ENCODE assay signal across 22 cellular contexts in the genomic region with DNA sequence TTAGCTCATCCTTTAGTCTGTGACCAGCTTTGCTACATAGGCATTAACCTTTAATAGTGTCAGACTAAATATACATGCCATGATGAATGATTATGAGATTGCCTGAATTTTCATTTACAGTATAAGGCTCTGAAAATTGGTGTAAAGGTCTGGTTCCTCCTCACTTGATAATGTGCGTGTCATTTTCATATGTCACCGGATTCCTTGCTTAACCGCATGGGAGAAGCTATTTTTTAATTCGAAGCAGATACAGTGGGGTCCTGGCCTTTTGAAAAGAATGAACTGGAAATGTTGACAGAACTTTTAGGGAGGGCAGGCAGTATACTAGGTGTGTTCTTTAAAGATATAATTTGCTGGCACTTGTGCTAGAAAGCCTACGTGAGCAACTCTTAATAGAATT.
DNase-seq lines count a peak whose midpoint lies in the region; ATAC-seq, FAIRE-seq and TF ChIP-seq lines count a peak whose summit lies in the region.
"Had no signal": no experiment of that assay in that cellular context is flagged by ENCODE, and none has a peak within 500 bp of the region (broad histone marks: within the 10 kb centered on the region; RNA-seq: fewer than 3 reads in every experiment).

No MANE protein-coding gene starts in this region.

- RAD21 ChIA-PET in HCT116 (lab: Charles Lee; ENCODE audit: low non-redundant PET in 1 of 2, low total read pairs in 2 of 2, uncharacterized antibody in 2 of 2, unreplicated experiment in 2 of 2) (no interaction called here), GM12878 (lab: Charles Lee; ENCODE audit: unreplicated experiment) (no interaction called here)

- no peak for TF ChIP-seq EP300 in GM12878 (IDR thresholded peaks at IDR 0.05; ENCODE audit: borderline replicate concordance in 1 of 2, control insufficient read depth in 1 of 2, low read depth in 2 of 2, low read length in 2 of 2)

- H3K4me3 ChIP-seq in HCT116 (replicated peaks in 1 of 2; ENCODE audit: low read depth in 1 of 2, low read length in 2 of 2) (no peak overlapping the region), GM12878 (no peak overlapping the region), mucosa of descending colon (no peak overlapping the region), thyroid gland (replicated peaks in 1 of 3) (no peak overlapping the region), heart right ventricle (no peak overlapping the region)
- H3K4me3 ChIP-seq: thoracic aorta had no signal

- TF ChIP-seq RAD21 in HCT116 (IDR thresholded peaks at IDR 0.05; ENCODE audit: low read depth) (no peak), GM12878 (IDR thresholded peaks at IDR 0.05; ENCODE audit: insufficient read depth, low read depth, low read length) (no peak)

- peak; percentile 30 for DNase-seq in AG09319 (ENCODE audit: extremely low read depth, low read depth)
- no peak for DNase-seq in HCT116 (ENCODE audit: low read depth, low spot score)
- no peak for DNase-seq in GM12878 (ENCODE audit: low read depth, low spot score)
- DNase-seq in mucosa of descending colon = no peak
- DNase-seq in NCI-H146 treated with DMSO at 0.1 percent for 48 hours (lab: John Stamatoyannopoulos, UW; ENCODE audit: unreplicated experiment) = no peak
- DNase-seq in thyroid gland = no peak
- DNase-seq in CD1c-positive myeloid dendritic cell (ENCODE audit: extremely low spot score) = no peak
- no peak for DNase-seq in heart right ventricle
- DNase-seq: activated CD8-positive, alpha-beta T cell treated with anti-CD3 and anti-CD28 coated beads, Interleukin-2, amount 10 ng/mL, durations not matched to agents 7 days and 5 days; activated naive CD8-positive, alpha-beta T cell treated with anti-CD3 and anti-CD28 coated beads for 36 hours; central memory CD4-positive, alpha-beta T cell; H7; NCI-H1436; NCI-H446 treated with DMSO at 0.1 percent for 48 hours; SK-N-SH; T-helper 17 cell had no signal

- H3K4me2 ChIP-seq in HCT116 (ENCODE audit: low read length) (peak overlapping the region; percentile 42; the same call in 1 of the 2 replicates), GM12878 (ENCODE audit: control insufficient read depth, insufficient read depth) (no peak overlapping the region)
- H3K4me2 ChIP-seq: KMS-11, SK-N-SH had no signal

- in situ Hi-C loops in GM12878 (cut with MboI) = no loop called here

- no peaks in the 10 kb centered on the region for H3K36me3 ChIP-seq in HCT116 (ENCODE audit: control insufficient read depth in 1 of 2, insufficient read depth in 2 of 2, low read length in 2 of 2)
- H3K36me3 ChIP-seq in GM12878 (ENCODE audit: control insufficient read depth in 2 of 2, insufficient read depth in 2 of 2, low read length in 1 of 2) = peaks cover 0 to 6% of the 10 kb centered on the region in 2 experiments; a peak in 3 of 4 replicates
- no peaks in the 10 kb centered on the region for H3K36me3 ChIP-seq in mucosa of descending colon (ENCODE audit: low read depth)
- H3K36me3 ChIP-seq in thyroid gland = no peaks in the 10 kb centered on the region
- peaks cover 0 to 26% (median 11%) of the 10 kb centered on the region in 9 donors for H3K36me3 ChIP-seq in heart right ventricle

- CTCF ChIA-PET in HCT116 (lab: Charles Lee) (no interaction called here), GM12878 (lab: Yijun Ruan, JAX) (interaction anchor here (0.9 to 1.0 kb wide), 2 partner anchors 12 to 60 kb away, joined by 3 read pairs; no protein-coding TSS in a partner anchor)

- H3K79me2 ChIP-seq in HCT116 (ENCODE audit: insufficient read depth, low read length) (no peaks in the 10 kb centered on the region), GM12878 (ENCODE audit: control insufficient read depth, insufficient read depth, low read length) (no peaks in the 10 kb centered on the region)

- H3K4me1 ChIP-seq in HCT116 (ENCODE audit: control insufficient read depth in 1 of 2, insufficient read depth in 2 of 2, low read length in 2 of 2) (peaks cover 52 to 81% of the 10 kb centered on the region in 2 experiments), GM12878 (ENCODE audit: control insufficient read depth, insufficient read depth, low read length) (no peaks in the 10 kb centered on the region), mucosa of descending colon (ENCODE audit: low read depth) (peaks cover 34% of the 10 kb centered on the region), thyroid gland (no peaks in the 10 kb centered on the region), heart right ventricle (peaks cover 0 to 20% (median 8%) of the 10 kb centered on the region in 9 donors)

- POLR2A ChIA-PET in HCT116 (lab: Charles Lee) (no interaction called here), GM12878 (lab: Charles Lee) (no interaction called here)

- H3K27me3 ChIP-seq in HCT116 (ENCODE audit: insufficient read depth, low read length) (no peaks in the 10 kb centered on the region), GM12878 (replicated peaks in 1 of 2; ENCODE audit: control insufficient read depth in 2 of 2, insufficient read depth in 2 of 2, low read length in 1 of 2) (no peaks in the 10 kb centered on the region), thyroid gland (no peaks in the 10 kb centered on the region), heart right ventricle (no peaks in the 10 kb centered on the region)

- H4K20me1 ChIP-seq in HCT116 (ENCODE audit: insufficient read depth) (no peaks in the 10 kb centered on the region), GM12878 (ENCODE audit: control insufficient read depth, insufficient read depth) (no peaks in the 10 kb centered on the region)

- H2AFZ ChIP-seq in HCT116 (ENCODE audit: low read depth, low read length, poor library complexity, severe bottlenecking) (no peak overlapping the region), GM12878 (ENCODE audit: control insufficient read depth, low read depth, low read length) (no peak overlapping the region)

- FAIRE-seq in GM12878 (lab: Jason Lieb, UNC) = peak; percentile 18
- FAIRE-seq: A204.1, astrocyte, keratinocyte had no signal

- TF ChIP-seq CTCF in AG09319 (IDR thresholded peaks at IDR 0.05; ENCODE audit: low read depth, low read length) = no peak
- TF ChIP-seq CTCF in HCT116 (IDR thresholded peaks at IDR 0.05 in 2 of 3, conservative IDR thresholded peaks at IDR 0.05 in 1 of 3; ENCODE audit: borderline replicate concordance in 1 of 3, insufficient read depth in 1 of 3, low read depth in 2 of 3, low read length in 2 of 3) = no peak
- no peak for TF ChIP-seq CTCF in GM12878 (IDR thresholded peaks at IDR 0.05 in 2 of 3, conservative IDR thresholded peaks at IDR 0.05 in 1 of 3; ENCODE audit: control insufficient read depth in 2 of 3, extremely low read depth in 1 of 3, insufficient read depth in 1 of 3, low read depth in 3 of 3, low read length in 3 of 3)
- TF ChIP-seq CTCF in mucosa of descending colon (IDR thresholded peaks at IDR 0.05) = no peak
- TF ChIP-seq CTCF in thyroid gland (IDR thresholded peaks at IDR 0.05) = no peak
- TF ChIP-seq CTCF in heart right ventricle (IDR thresholded peaks at IDR 0.05) = no peak

- H3K9ac ChIP-seq in HCT116 (ENCODE audit: low read length) (no peak overlapping the region), GM12878 (ENCODE audit: control insufficient read depth, insufficient read depth, low read length) (no peak overlapping the region)
- H3K9ac ChIP-seq: KMS-11, SK-N-SH had no signal

- ATAC-seq in HCT116 (no peak), GM12878 (no peak), mucosa of descending colon (peak; percentile 43), heart right ventricle (no peak)
- ATAC-seq: activated CD8-positive, alpha-beta T cell treated with anti-CD3 and anti-CD28 coated beads, Interleukin-2, amount 10 ng/mL, durations not matched to agents 7 days and 5 days; natural killer cell treated with Interleukin-12 subunit alpha and Interleukin-12 subunit beta and Interleukin-15 and Interleukin-18, amount 100 ng/mL, for 72 hours; T-helper 17 cell had no signal

- BruUV-seq in HCT116 (replicated peaks; lab: Mats Ljungman, UMichigan) (no TSS peak), GM12878 (replicated peaks; lab: Mats Ljungman, UMichigan) (no TSS peak)

- H3K9me2 ChIP-seq in HCT116 (ENCODE audit: insufficient read depth) = no peaks in the 10 kb centered on the region
- H3K9me2 ChIP-seq: SK-N-SH had no signal

- SMC1A ChIA-PET in GM12878 (lab: Charles Lee; ENCODE audit: uncharacterized antibody, unreplicated experiment) = interaction anchor here (0.8 to 0.9 kb wide), 3 partner anchors 11 to 18 kb away, joined by 3 read pairs; no protein-coding TSS in a partner anchor

- no peaks in the 10 kb centered on the region for H3K9me3 ChIP-seq in HCT116 (ENCODE audit: control insufficient read depth in 1 of 2, insufficient read depth in 1 of 2, low read depth in 1 of 2, low read length in 2 of 2)
- peaks cover under 1% of the 10 kb centered on the region; the same call in 1 of the 3 replicates for H3K9me3 ChIP-seq in GM12878 (replicated peaks; ENCODE audit: control insufficient read depth, insufficient read depth, low read length)
- no peaks in the 10 kb centered on the region for H3K9me3 ChIP-seq in mucosa of descending colon
- H3K9me3 ChIP-seq in thyroid gland = no peaks in the 10 kb centered on the region
- peaks cover 0 to 6% (median 0%) of the 10 kb centered on the region in 11 donors for H3K9me3 ChIP-seq in heart right ventricle
- H3K9me3 ChIP-seq: thoracic aorta had no signal

- H3K27ac ChIP-seq in HCT116 (ENCODE audit: low read depth, low read length) = no peak overlapping the region
- no peak overlapping the region for H3K27ac ChIP-seq in GM12878 (ENCODE audit: control insufficient read depth, insufficient read depth)
- H3K27ac ChIP-seq in thyroid gland = no peak overlapping the region
- no peak overlapping the region for H3K27ac ChIP-seq in heart right ventricle
- H3K27ac ChIP-seq: KMS-11, thoracic aorta had no signal

- TF ChIP-seq POLR2A in HCT116 (IDR thresholded peaks at IDR 0.05; ENCODE audit: borderline replicate concordance, extremely low read depth, insufficient read depth, insufficient read length) = no peak
- no peak for TF ChIP-seq POLR2A in GM12878 (IDR thresholded peaks at IDR 0.05; ENCODE audit: low read depth, low read length)
- no peak for TF ChIP-seq POLR2A in thyroid gland (IDR thresholded peaks at IDR 0.05)

- intact Hi-C loops in HCT116 (cut with micrococcal nuclease) = no loop called here
- intact Hi-C loops in GM12878 (cut with micrococcal nuclease; ENCODE audit: unreplicated experiment) = no loop called here
- intact Hi-C loops in mucosa of descending colon (cut with DNase I, micrococcal nuclease) = no loop called here
- intact Hi-C loops in thyroid gland (cut with DNase I) = no loop called here
- intact Hi-C loops in heart right ventricle (cut with DNase I) = no loop called here

- WGBS in GM12878 (ENCODE audit: insufficient coverage, insufficient replicate concordance, low lambda C conversion rate, missing lambda C conversion rate) = 95% methylated on average over 5 of the region's 5 CpGs
- 85 to 90% methylated on average over 5 of the region's 5 CpGs for WGBS in thyroid gland, 2 donors
- WGBS in heart right ventricle, 2 donors = 76 to 86% methylated on average over 5 of the region's 5 CpGs

TF ChIP-seq in HCT116, 20 proteins besides CTCF, POLR2A, EP300 and RAD21 (continues in another document):
- TF ChIP-seq ELF1 (IDR thresholded peaks at IDR 0.05; ENCODE audit: borderline replicate concordance, low read depth) = no peak
- no peak for TF ChIP-seq JUND (IDR thresholded peaks at IDR 0.05)

TF ChIP-seq in GM12878, 131 proteins besides CTCF, POLR2A, EP300 and RAD21 (continues in another document):
- TF ChIP-seq JUNB (IDR thresholded peaks at IDR 0.05) = no peak
- TF ChIP-seq ZSCAN29 (IDR thresholded peaks at IDR 0.05) = no peak
- no peak for TF ChIP-seq EZH2 (IDR thresholded peaks at IDR 0.05; ENCODE audit: borderline replicate concordance, control insufficient read depth, low read depth, low read length)
